Comparison of ENCODE assay signal across 11 cellular contexts in genomic region chr1:169043823-169044222, GRCh38.
A peak's percentile ranks its signal among the peaks of the same experiment; 100 is the strongest.
DNase-seq lines count a peak whose midpoint lies in the region; ATAC-seq and TF ChIP-seq lines count a peak whose summit lies in the region.
"Had no signal": no experiment of that assay in that cellular context is flagged by ENCODE, and none has a peak within 500 bp of the region (broad histone marks: within the 10 kb centered on the region; RNA-seq: fewer than 3 reads in every experiment).

No MANE protein-coding gene starts in this region.

- peak overlapping the region; percentile 18 for H3K27ac ChIP-seq in left ventricle myocardium inferior (replicated peaks)
- H3K27ac ChIP-seq in thymus (ENCODE audit: low read depth), result peak overlapping the region; percentile 80
- H3K27ac ChIP-seq: RWPE1 had no signal

- H3K4me1 ChIP-seq in left ventricle myocardium inferior, result peaks cover 18% of the 10 kb centered on the region
- peaks cover 11% of the 10 kb centered on the region for H3K4me1 ChIP-seq in thymus (ENCODE audit: control insufficient read depth, insufficient read depth, low read length)

- H3K4me3 ChIP-seq in left ventricle myocardium inferior (no peak overlapping the region), thymus (ENCODE audit: low read length) (no peak overlapping the region)

- H3K36me3 ChIP-seq in left ventricle myocardium inferior (no peaks in the 10 kb centered on the region), thymus (ENCODE audit: control insufficient read depth, insufficient read depth) (no peaks in the 10 kb centered on the region)

- no peaks in the 10 kb centered on the region for H3K9me3 ChIP-seq in left ventricle myocardium inferior (replicated peaks)
- H3K9me3 ChIP-seq in thymus (ENCODE audit: control insufficient read depth), result no peaks in the 10 kb centered on the region

- H3K27ac Mint-ChIP-seq in activated T-helper 1 cell treated with anti-CD3 and anti-CD28 coated beads, Interleukin-12 subunit alpha, Interleukin-12 subunit beta, Interleukin-2, Interleukin-4 antibody, amounts not matched to agents 30 ng/mL and 10 ng/mL and 1 ng/mL, durations not matched to agents 14 hours and 24 hours and 36 hours, result peak overlapping the region; percentile 91

- H3K27me3 ChIP-seq in left ventricle myocardium inferior (ENCODE audit: low read depth), result no peaks in the 10 kb centered on the region
- H3K27me3 ChIP-seq in thymus (ENCODE audit: control insufficient read depth, insufficient read depth), result no peaks in the 10 kb centered on the region

- ATAC-seq in left cardiac atrium (no peak), HG02798 (IDR thresholded peaks at IDR 0.05; ENCODE audit: poor library complexity, unreplicated experiment) (peak; percentile 11), HG02840 (IDR thresholded peaks at IDR 0.05; ENCODE audit: low FRiP score, unreplicated experiment) (no peak)

- no peaks in the 10 kb centered on the region for H3K27me3 Mint-ChIP-seq in activated T-helper 1 cell treated with anti-CD3 and anti-CD28 coated beads, Interleukin-12 subunit alpha, Interleukin-12 subunit beta, Interleukin-2, Interleukin-4 antibody, amounts not matched to agents 30 ng/mL and 10 ng/mL and 1 ng/mL, durations not matched to agents 14 hours and 24 hours and 36 hours (ENCODE audit: insufficient read depth)

- peak overlapping the region; percentile 51 for H3K4me3 Mint-ChIP-seq in activated T-helper 1 cell treated with anti-CD3 and anti-CD28 coated beads, Interleukin-12 subunit alpha, Interleukin-12 subunit beta, Interleukin-2, Interleukin-4 antibody, amounts not matched to agents 30 ng/mL and 10 ng/mL and 1 ng/mL, durations not matched to agents 14 hours and 24 hours and 36 hours

- H3K36me3 Mint-ChIP-seq in activated T-helper 1 cell treated with anti-CD3 and anti-CD28 coated beads, Interleukin-12 subunit alpha, Interleukin-12 subunit beta, Interleukin-2, Interleukin-4 antibody, amounts not matched to agents 30 ng/mL and 10 ng/mL and 1 ng/mL, durations not matched to agents 14 hours and 24 hours and 36 hours (ENCODE audit: low read depth), result peaks cover 4% of the 10 kb centered on the region

- H3K4me1 Mint-ChIP-seq in activated T-helper 1 cell treated with anti-CD3 and anti-CD28 coated beads, Interleukin-12 subunit alpha, Interleukin-12 subunit beta, Interleukin-2, Interleukin-4 antibody, amounts not matched to agents 30 ng/mL and 10 ng/mL and 1 ng/mL, durations not matched to agents 14 hours and 24 hours and 36 hours (ENCODE audit: low read depth), result peaks cover 62% of the 10 kb centered on the region

- peaks cover 28% of the 10 kb centered on the region for H3K9me3 Mint-ChIP-seq in activated T-helper 1 cell treated with anti-CD3 and anti-CD28 coated beads, Interleukin-12 subunit alpha, Interleukin-12 subunit beta, Interleukin-2, Interleukin-4 antibody, amounts not matched to agents 30 ng/mL and 10 ng/mL and 1 ng/mL, durations not matched to agents 14 hours and 24 hours and 36 hours

- intact Hi-C loops in left ventricle myocardium inferior (cut with micrococcal nuclease), result no loop called here
- intact Hi-C loops in left cardiac atrium (cut with DNase I), result no loop called here
- intact Hi-C loops in activated T-helper 1 cell treated with anti-CD3 and anti-CD28 coated beads, Interleukin-12 subunit alpha, Interleukin-12 subunit beta, Interleukin-2, Interleukin-4 antibody, amounts not matched to agents 30 ng/mL and 10 ng/mL and 1 ng/mL, durations not matched to agents 14 hours and 24 hours and 36 hours (cut with micrococcal nuclease), result no loop called here

- no peak for TF ChIP-seq CTCF in left ventricle myocardium inferior (IDR thresholded peaks at IDR 0.05; ENCODE audit: borderline replicate concordance)

- DNase-seq in left ventricle myocardium inferior, result no peak
- no peak for DNase-seq in left cardiac atrium
- no peak for DNase-seq in activated T-helper 1 cell treated with anti-CD3 and anti-CD28 coated beads, Interleukin-12 subunit alpha, Interleukin-12 subunit beta, Interleukin-2, Interleukin-4 antibody, amounts not matched to agents 30 ng/mL and 10 ng/mL and 1 ng/mL, durations not matched to agents 14 hours and 24 hours and 36 hours (ENCODE audit: low spot score)
- DNase-seq in C1 segment of cervical spinal cord (lab: John Stamatoyannopoulos, UW), result no peak
- no peak for DNase-seq in DMS114 treated with DMSO at 0.1 percent for 48 hours (lab: John Stamatoyannopoulos, UW; ENCODE audit: unreplicated experiment)
- DNase-seq: activated gamma-delta T cell, NCI-H1930 had no signal
